8 cellular contexts compared by ENCODE assay signal in genomic region chr15:40322531-40323238, GRCh38. TPM values are rescaled to one million over a fixed set of nuclear protein-coding genes. Genes with fewer than 3 reads are reported as not detected.
DNase-seq lines count a peak whose midpoint lies in the region; ATAC-seq and TF ChIP-seq lines count a peak whose summit lies in the region.

No MANE protein-coding gene starts in this region.

- peak overlapping the region; percentile 92 for H4K8ac ChIP-seq in mesenchymal stem cell (ENCODE audit: low read length)

- no peak overlapping the region for H2BK15ac ChIP-seq in mesenchymal stem cell (ENCODE audit: low read depth, poor library complexity, severe bottlenecking)

- H3K4ac ChIP-seq in mesenchymal stem cell (ENCODE audit: low read depth in 1 of 2, low read length in 2 of 2), result peak overlapping the region in 1 of 2 experiments; percentile 21

- 40 to 49% methylated on average over 12 to 26 of the region's 26 CpGs for WGBS in body of pancreas, 2 donors
- 10% methylated on average over 26 of the region's 26 CpGs for WGBS in mesenchymal stem cell
- 6% methylated on average over 26 of the region's 26 CpGs for WGBS in aorta, 2 donors

- ATAC-seq in left cardiac atrium (no peak), body of pancreas (peak; percentile 4), aorta (ENCODE audit: low FRiP score) (peak; percentile 45), HG02885 (IDR thresholded peaks at IDR 0.05; ENCODE audit: poor library complexity, unreplicated experiment) (no peak)

- H4K91ac ChIP-seq in mesenchymal stem cell (ENCODE audit: low read length), result peak overlapping the region; percentile 48

- H3K79me1 ChIP-seq in mesenchymal stem cell (replicated peaks; ENCODE audit: low read length, poor library complexity, severe bottlenecking), result no peaks in the 10 kb centered on the region

- H3K14ac ChIP-seq in mesenchymal stem cell (ENCODE audit: low read length in 2 of 2), result peak overlapping the region in 1 of 2 experiments; percentile 47

- H3K27me3 ChIP-seq in body of pancreas (no peaks in the 10 kb centered on the region), mesenchymal stem cell (ENCODE audit: control insufficient read depth in 1 of 2, insufficient read depth in 1 of 2, low read length in 2 of 2) (peaks cover 0 to 3% of the 10 kb centered on the region in 2 experiments), aorta (ENCODE audit: control insufficient read depth in 1 of 2, insufficient read depth in 2 of 2, low read length in 1 of 2) (no peaks in the 10 kb centered on the region)

- H2BK120ac ChIP-seq in mesenchymal stem cell (ENCODE audit: low read depth, low read length), result no peak overlapping the region

- TF ChIP-seq CTCF in body of pancreas (IDR thresholded peaks at IDR 0.05), result no peak

- H3K9ac ChIP-seq in mesenchymal stem cell (ENCODE audit: low read length), result no peak overlapping the region

- peak overlapping the region in 1 of 2 experiments; percentile 40 for H2BK12ac ChIP-seq in mesenchymal stem cell (ENCODE audit: low read length in 2 of 2)

- no peak overlapping the region for H2AFZ ChIP-seq in mesenchymal stem cell (ENCODE audit: low read depth, low read length)

- H3K18ac ChIP-seq in mesenchymal stem cell (ENCODE audit: low read depth in 1 of 2, low read length in 2 of 2), result peak overlapping the region; percentile 5 to 70

- peak overlapping the region in 1 of 2 experiments; percentile 70 for H3K23ac ChIP-seq in mesenchymal stem cell (ENCODE audit: low read length in 2 of 2)

- intact Hi-C loops in left cardiac atrium (cut with DNase I) (loop anchor here in 1 of 2 donors (5.0 kb wide), 1 partner anchor 100 kb away; no protein-coding TSS in a partner anchor), cardiac septum (cut with DNase I) (loop anchor here (1.0 kb wide), 1 partner anchor 15 kb away; no protein-coding TSS in a partner anchor), body of pancreas (cut with DNase I) (no loop called here), aorta (cut with DNase I) (loop anchor here (2.0 to 5.0 kb wide), 4 partner anchors 16 to 100 kb away; partner anchors contain the start of gene CCDC9B (in 1 of the 2))

- no peak overlapping the region for H2AK5ac ChIP-seq in mesenchymal stem cell (ENCODE audit: low read length, severe bottlenecking)

- H3K4me1 ChIP-seq in body of pancreas (peaks cover 50% of the 10 kb centered on the region), mesenchymal stem cell (ENCODE audit: control insufficient read depth, insufficient read depth, low read depth, low read length) (peaks cover 22% of the 10 kb centered on the region), aorta (ENCODE audit: control insufficient read depth in 1 of 2, insufficient read depth in 2 of 2, low read length in 2 of 2) (peaks cover 0 to 3% of the 10 kb centered on the region in 2 donors)

- H3K9me3 ChIP-seq in body of pancreas, result no peaks in the 10 kb centered on the region
- H3K9me3 ChIP-seq in mesenchymal stem cell (ENCODE audit: control insufficient read depth, low read length), result no peaks in the 10 kb centered on the region
- H3K9me3 ChIP-seq in aorta (ENCODE audit: control insufficient read depth, low read length), result no peaks in the 10 kb centered on the region

- no peak overlapping the region for H2BK5ac ChIP-seq in mesenchymal stem cell (ENCODE audit: low read depth, low read length, poor library complexity, severe bottlenecking)

- H3K4me2 ChIP-seq in mesenchymal stem cell (ENCODE audit: low read length, poor library complexity, severe bottlenecking), result peak overlapping the region; percentile 69

- DNase-seq in left cardiac atrium, result peak; percentile 47
- DNase-seq in cardiac septum (ENCODE audit: low spot score), result no peak
- peak in 2 of 4 donors; percentile 15 to 41 for DNase-seq in body of pancreas
- peak; percentile 63 for DNase-seq in mesenchymal stem cell
- peak in 1 of 2 donors; percentile 69 for DNase-seq in aorta
- DNase-seq in foreskin melanocyte, result no peak
- no peak for DNase-seq in dermis blood vessel endothelial cell

- H3K4me3 ChIP-seq in body of pancreas (no peak overlapping the region), mesenchymal stem cell (ENCODE audit: insufficient read depth in 1 of 2, low read depth in 1 of 2, low read length in 2 of 2) (peak overlapping the region; percentile 18 to 70), aorta (ENCODE audit: low read length in 2 of 2) (peak overlapping the region in 1 of 2 donors; percentile 30)

- TF ChIP-seq POLR2A in body of pancreas (IDR thresholded peaks at IDR 0.05), result no peak

- H3K27ac ChIP-seq in body of pancreas (peak overlapping the region; percentile 48 to 78 (median 76)), mesenchymal stem cell (ENCODE audit: low read length, poor library complexity, severe bottlenecking) (peak overlapping the region; percentile 24), aorta (ENCODE audit: low read depth in 1 of 2, low read length in 2 of 2) (peak overlapping the region in 1 of 2 donors; percentile 86)

- no peaks in the 10 kb centered on the region for H3K36me3 ChIP-seq in body of pancreas (replicated peaks in 1 of 2; ENCODE audit: insufficient read depth in 1 of 2, low read depth in 2 of 2)
- peaks cover 0 to 4% of the 10 kb centered on the region in 2 experiments for H3K36me3 ChIP-seq in mesenchymal stem cell (ENCODE audit: control insufficient read depth in 1 of 2, insufficient read depth in 2 of 2, low read depth in 1 of 2, low read length in 2 of 2)
- no peaks in the 10 kb centered on the region for H3K36me3 ChIP-seq in aorta (ENCODE audit: control insufficient read depth in 1 of 2, insufficient read depth in 2 of 2, low read length in 1 of 2)

RNA-seq across cellular contexts. Expression of gene INAFM2, which starts 0.8 kb away (rescaled TPM):
- 10 to 100 TPM; 53.4 to 76.6 TPM for total RNA-seq in left cardiac atrium
- total RNA-seq in cardiac septum, result 40.0 TPM
- 10 to 100 TPM in 1 of 2 donors, 1 to 10 TPM in 1; 8.8 to 22.4 TPM for total RNA-seq in body of pancreas
- 75.5 TPM for polyA plus RNA-seq in mesenchymal stem cell (2013, experiment 1 of 2)
- polyA plus RNA-seq in mesenchymal stem cell (2013, experiment 2 of 2), result 80.9 TPM
- 10 to 100 TPM; 59.4 to 70.0 TPM for total RNA-seq in aorta
- polyA plus RNA-seq in aorta, result 10 to 100 TPM; 26.0 to 53.6 TPM
- total RNA-seq in dermis blood vessel endothelial cell, result 14.9 and 20.3 TPM in 2 replicates

RNA-seq across cellular contexts. Expression of gene PLCB2, which starts 14.9 kb away (rescaled TPM):
- 10 to 100 TPM in 1 of 2 donors, 1 to 10 TPM in 1; 8.4 to 13.5 TPM for total RNA-seq in left cardiac atrium
- 4.6 TPM for total RNA-seq in cardiac septum
- 1 to 10 TPM; 3.1 to 4.6 TPM for total RNA-seq in body of pancreas
- 14.0 TPM for polyA plus RNA-seq in mesenchymal stem cell (2013, experiment 1 of 2)
- polyA plus RNA-seq in mesenchymal stem cell (2013, experiment 2 of 2), result 13.9 TPM
- 10 to 100 TPM; 23.6 to 55.8 TPM for total RNA-seq in aorta
- 1 to 10 TPM; 5.8 to 7.2 TPM for polyA plus RNA-seq in aorta
- total RNA-seq in dermis blood vessel endothelial cell, result under 0.01 and 0.05 TPM in 2 replicates

RNA-seq across cellular contexts. Expression of gene CCDC9B, which starts 18.1 kb away (rescaled TPM):
- total RNA-seq in left cardiac atrium (10 to 100 TPM; 72.1 to 83.8 TPM), cardiac septum (178 TPM), body of pancreas (10 to 100 TPM; 17.1 to 26.4 TPM), aorta (10 to 100 TPM; 59.6 to 66.6 TPM), dermis blood vessel endothelial cell (10.0 and 21.9 TPM in 2 replicates)
- 34.5 TPM for polyA plus RNA-seq in mesenchymal stem cell (2013, experiment 1 of 2)
- polyA plus RNA-seq in mesenchymal stem cell (2013, experiment 2 of 2), result 31.6 TPM
- polyA plus RNA-seq in aorta, result 10 to 100 TPM; 16.2 to 44.2 TPM

RNA-seq across cellular contexts. Expression of gene PHGR1, which starts 28.1 kb away (rescaled TPM):
- total RNA-seq in left cardiac atrium (not detected), cardiac septum (not detected), body of pancreas (not detected), aorta (not detected), dermis blood vessel endothelial cell (not detected in 2 replicates)
- polyA plus RNA-seq in mesenchymal stem cell (2013, experiment 1 of 2), result not detected
- polyA plus RNA-seq in mesenchymal stem cell (2013, experiment 2 of 2), result not detected
- 1,000 to 10,000 TPM in 1 of 2 donors, 10 to 100 TPM in 1; 45.9 to 1,323 TPM for polyA plus RNA-seq in aorta

RNA-seq across cellular contexts. Expression of gene DISP2, which starts 35.3 kb away (rescaled TPM):
- total RNA-seq in left cardiac atrium (1 to 10 TPM in 1 of 2 donors, under 1 TPM in 1; 0.31 to 6.5 TPM), cardiac septum (1.2 TPM), body of pancreas (under 1 TPM; under 0.01 to 0.52 TPM), aorta (under 1 TPM; 0.49 to 0.60 TPM), dermis blood vessel endothelial cell (0.09 and 0.17 TPM in 2 replicates)
- 0.44 TPM for polyA plus RNA-seq in mesenchymal stem cell (2013, experiment 1 of 2)
- polyA plus RNA-seq in mesenchymal stem cell (2013, experiment 2 of 2), result 0.49 TPM
- under 1 TPM; 0.08 to 0.13 TPM for polyA plus RNA-seq in aorta

Comparison
In these comparisons a context has a peak if more than half of its experiments do, and no peak if none do; other contexts are left out.
1. DNase-seq: peak in left cardiac atrium (single experiment) and mesenchymal stem cell (single experiment); none in cardiac septum (single experiment), foreskin melanocyte (single experiment) and dermis blood vessel endothelial cell (single experiment).
2. ATAC-seq: peak in body of pancreas (single experiment) and aorta (single experiment); none in left cardiac atrium (0 of 2) and HG02885 (single experiment).
3. H3K4me3 ChIP-seq: peak in mesenchymal stem cell (2 of 2); none in body of pancreas (0 of 2).